ENCODE assay signal across 11 cellular contexts in genomic region chr7:36127075-36127740, GRCh38. TPM values are rescaled to one million over a fixed set of nuclear protein-coding genes. Genes with fewer than 3 reads are reported as not detected.
DNase-seq lines count a peak whose midpoint lies in the region; ATAC-seq and TF ChIP-seq lines count a peak whose summit lies in the region.
"Had no signal": no experiment of that assay in that cellular context is flagged by ENCODE, and none has a peak within 500 bp of the region (broad histone marks: within the 10 kb centered on the region; RNA-seq: fewer than 3 reads in every experiment).

No MANE protein-coding gene starts in this region.

- H2AFZ ChIP-seq in GM23338 (0 out of 2 replicates have a peak overlapping the region, but pooled peaks have one; percentile 56), OCI-LY7 (ENCODE audit: low read length) (no peak overlapping the region)

- H3K36me3 ChIP-seq in GM23338 (ENCODE audit: insufficient read depth) (no peaks in the 10 kb centered on the region), OCI-LY7 (ENCODE audit: insufficient read depth, low read length) (no peaks in the 10 kb centered on the region)

- CTCF ChIA-PET in OCI-LY7 (lab: Charles Lee; ENCODE audit: unreplicated experiment), result interaction anchor here (1.0 to 1.6 kb wide), 4 partner anchors 10 to 192 kb away, joined by 3 to 7 read pairs (median 4); no protein-coding TSS in a partner anchor
- CTCF ChIA-PET in activated CD4-positive, alpha-beta T cell treated with anti-CD3 and anti-CD28 coated beads, Interleukin-2, amount 10 ng/mL, durations not matched to agents 7 days and 5 days (lab: Charles Lee), result no interaction called here

- H3K9me2 ChIP-seq in GM23338 (ENCODE audit: insufficient read depth) (no peaks in the 10 kb centered on the region), OCI-LY7 (ENCODE audit: insufficient read depth, low read length) (no peaks in the 10 kb centered on the region)

- intact Hi-C loops in OCI-LY7 (cut with micrococcal nuclease; ENCODE audit: unreplicated experiment) (loop anchor here (1.0 to 10.0 kb wide), 2 partner anchors 142 to 164 kb away; no protein-coding TSS in a partner anchor), left ventricle myocardium superior (cut with micrococcal nuclease) (no loop called here), natural killer cell (cut with micrococcal nuclease) (no loop called here)

- H3K4me3 ChIP-seq in AG09309 (ENCODE audit: control insufficient read depth, low read depth, low read length) (no peak overlapping the region), GM23338 (no peak overlapping the region), OCI-LY7 (ENCODE audit: low read depth, low read length, poor library complexity, severe bottlenecking) (no peak overlapping the region)

- no peaks in the 10 kb centered on the region for H3K27me3 Mint-ChIP-seq in GM23338 (ENCODE audit: insufficient read depth, low read depth, poor library complexity)
- H3K27me3 Mint-ChIP-seq in natural killer cell (ENCODE audit: low read depth in 2 of 2), result peaks cover 12 to 22% of the 10 kb centered on the region in 2 donors
- peaks cover 22% of the 10 kb centered on the region for H3K27me3 Mint-ChIP-seq in activated CD4-positive, alpha-beta T cell treated with anti-CD3 and anti-CD28 coated beads, Interleukin-2, amount 10 ng/mL, durations not matched to agents 7 days and 5 days

- H3K27ac ChIP-seq in GM23338 (ENCODE audit: low read depth) (no peak overlapping the region), OCI-LY7 (ENCODE audit: low read depth, low read length, poor library complexity, severe bottlenecking) (no peak overlapping the region)

- no peaks in the 10 kb centered on the region for H3K27me3 ChIP-seq in GM23338 (ENCODE audit: insufficient read depth)

- DNase-seq in AG09309 (ENCODE audit: low read depth), result no peak
- DNase-seq in GM23338 (ENCODE audit: low spot score), result no peak
- peak; percentile 11 for DNase-seq in OCI-LY7 (ENCODE audit: low spot score)
- no peak for DNase-seq in left ventricle myocardium superior
- no peak for DNase-seq in natural killer cell
- DNase-seq in activated CD4-positive, alpha-beta T cell treated with anti-CD3 and anti-CD28 coated beads, Interleukin-2, amount 10 ng/mL, durations not matched to agents 7 days and 5 days, result no peak
- DNase-seq in dermis blood vessel endothelial cell, result no peak
- no peak for DNase-seq in occipital lobe (lab: John Stamatoyannopoulos, UW)
- DNase-seq: activated gamma-delta T cell treated with Interleukin-2 at 50 U/mL for 16 hours, kidney glomerular epithelial cell had no signal

- no peaks in the 10 kb centered on the region for H3K9me3 ChIP-seq in OCI-LY7 (ENCODE audit: low read length)

- H3K9me3 Mint-ChIP-seq in GM23338 (peaks cover 9% of the 10 kb centered on the region; the same call in 2 of the 3 replicates), natural killer cell (peaks cover 0 to 5% of the 10 kb centered on the region in 2 donors)
- peaks cover 20% of the 10 kb centered on the region for H3K9me3 Mint-ChIP-seq in activated CD4-positive, alpha-beta T cell treated with anti-CD3 and anti-CD28 coated beads, Interleukin-2, amount 10 ng/mL, durations not matched to agents 7 days and 5 days

- H3K4me1 ChIP-seq in GM23338 (ENCODE audit: insufficient read depth) (no peaks in the 10 kb centered on the region), OCI-LY7 (ENCODE audit: insufficient read depth, low read length, poor library complexity, severe bottlenecking) (no peaks in the 10 kb centered on the region)

- no peaks in the 10 kb centered on the region for H3K36me3 Mint-ChIP-seq in GM23338 (ENCODE audit: low read depth)
- peaks cover 6% of the 10 kb centered on the region for H3K36me3 Mint-ChIP-seq in natural killer cell
- H3K36me3 Mint-ChIP-seq in activated CD4-positive, alpha-beta T cell treated with anti-CD3 and anti-CD28 coated beads, Interleukin-2, amount 10 ng/mL, durations not matched to agents 7 days and 5 days (ENCODE audit: low read depth), result no peaks in the 10 kb centered on the region

- TF ChIP-seq CTCF in AG09309 (IDR thresholded peaks at IDR 0.05; ENCODE audit: control insufficient read depth, insufficient read depth, low read depth, low read length, missing control alignments) (peak; percentile 19), GM23338 (conservative IDR thresholded peaks at IDR 0.05; ENCODE audit: low read depth in 2 of 2) (no peak), OCI-LY7 (conservative IDR thresholded peaks at IDR 0.05; ENCODE audit: low read length) (peak; percentile 52), natural killer cell (IDR thresholded peaks at IDR 0.05) (no peak)

- no peaks in the 10 kb centered on the region for H4K20me1 ChIP-seq in GM23338 (replicated peaks; ENCODE audit: insufficient read depth)
- no peaks in the 10 kb centered on the region for H4K20me1 ChIP-seq in OCI-LY7 (ENCODE audit: insufficient read depth, low read length)

- POLR2A ChIA-PET in OCI-LY7 (lab: Charles Lee), result interaction anchor here (0.7 to 1.1 kb wide), 4 partner anchors 9 to 174 kb away, joined by 3 read pairs; no protein-coding TSS in a partner anchor
- POLR2A ChIA-PET in activated CD4-positive, alpha-beta T cell treated with anti-CD3 and anti-CD28 coated beads, Interleukin-2, amount 10 ng/mL, durations not matched to agents 7 days and 5 days (lab: Charles Lee), result no interaction called here

- no peaks in the 10 kb centered on the region for H3F3A ChIP-seq in GM23338 (replicated peaks; ENCODE audit: low read depth)

- ATAC-seq in GM23338, result no peak
- ATAC-seq in left ventricle myocardium superior, result peak; percentile 55
- no peak for ATAC-seq in natural killer cell
- ATAC-seq: HepG2 had no signal

- no peak overlapping the region for H3K4me3 Mint-ChIP-seq in GM23338
- no peak overlapping the region for H3K4me3 Mint-ChIP-seq in natural killer cell
- no peak overlapping the region for H3K4me3 Mint-ChIP-seq in activated CD4-positive, alpha-beta T cell treated with anti-CD3 and anti-CD28 coated beads, Interleukin-2, amount 10 ng/mL, durations not matched to agents 7 days and 5 days

- H3K4me2 ChIP-seq in GM23338 (no peak overlapping the region), OCI-LY7 (ENCODE audit: low read length) (no peak overlapping the region)

- no TSS peak for BruUV-seq in OCI-LY7 (replicated peaks; lab: Mats Ljungman, UMichigan)

- no peak overlapping the region for H3K27ac Mint-ChIP-seq in GM23338
- no peak overlapping the region for H3K27ac Mint-ChIP-seq in natural killer cell
- no peak overlapping the region for H3K27ac Mint-ChIP-seq in activated CD4-positive, alpha-beta T cell treated with anti-CD3 and anti-CD28 coated beads, Interleukin-2, amount 10 ng/mL, durations not matched to agents 7 days and 5 days

- H3K79me2 ChIP-seq in GM23338 (replicated peaks; ENCODE audit: insufficient read depth) (no peaks in the 10 kb centered on the region), OCI-LY7 (ENCODE audit: insufficient read depth, low read depth, low read length) (no peaks in the 10 kb centered on the region)

- peaks cover 3% of the 10 kb centered on the region; the same call in 2 of the 3 replicates for H3K4me1 Mint-ChIP-seq in GM23338
- no peaks in the 10 kb centered on the region for H3K4me1 Mint-ChIP-seq in natural killer cell
- peaks cover 2% of the 10 kb centered on the region for H3K4me1 Mint-ChIP-seq in activated CD4-positive, alpha-beta T cell treated with anti-CD3 and anti-CD28 coated beads, Interleukin-2, amount 10 ng/mL, durations not matched to agents 7 days and 5 days

TF ChIP-seq in GM23338, 12 proteins besides CTCF, POLR2A, EP300 and RAD21 (continues in another document):
- TF ChIP-seq EZH2 (IDR thresholded peaks at IDR 0.05; ENCODE audit: low read depth, unreplicated experiment) (no peak), CREB1 (CRISPR knock-in tag; IDR thresholded peaks at IDR 0.05; ENCODE audit: low read depth) (no peak), REST (IDR thresholded peaks at IDR 0.05; ENCODE audit: unreplicated experiment) (no peak)

RNA-seq across cellular contexts. Expression of gene EEPD1, which starts 25.8 kb away (rescaled TPM):
- 12.4 and 17.1 TPM in 2 replicates for total RNA-seq in GM23338 (2014; rRNA removed; shearing (Covaris generic))
- 4.1 and 6.0 TPM in 2 replicates for polyA plus RNA-seq in GM23338 (2016; fragmentation: Nextera tagmentation; extraction: Ambion mirVana)
- total RNA-seq in OCI-LY7 (2014; rRNA removed; shearing (Covaris generic)), result 1.7 and 5.1 TPM in 2 replicates
- total RNA-seq in OCI-LY7 (2022), result 6.1 and 8.1 TPM in 2 replicates
- 9.6 TPM for total RNA-seq in left ventricle myocardium superior
- 1 to 10 TPM in 2 of 3 donors, under 1 TPM in 1; 0.45 to 4.9 (median 1.4) TPM for total RNA-seq in natural killer cell
- 10 to 100 TPM; 11.9 to 13.8 TPM for total RNA-seq in activated CD4-positive, alpha-beta T cell treated with anti-CD3 and anti-CD28 coated beads, Interleukin-2, amount 10 ng/mL, durations not matched to agents 7 days and 5 days
- 1.3 and 5.1 TPM in 2 replicates for total RNA-seq in dermis blood vessel endothelial cell
- 27.8 TPM for total RNA-seq in occipital lobe

Comparison
In these comparisons a context has a peak if more than half of its experiments do, and no peak if none do; other contexts are left out.
1. CTCF ChIP-seq: peak in AG09309 (single experiment) and OCI-LY7 (single experiment); none in GM23338 (0 of 2) and natural killer cell (single experiment).